23 cellular contexts compared by ENCODE assay signal in the genomic region with DNA sequence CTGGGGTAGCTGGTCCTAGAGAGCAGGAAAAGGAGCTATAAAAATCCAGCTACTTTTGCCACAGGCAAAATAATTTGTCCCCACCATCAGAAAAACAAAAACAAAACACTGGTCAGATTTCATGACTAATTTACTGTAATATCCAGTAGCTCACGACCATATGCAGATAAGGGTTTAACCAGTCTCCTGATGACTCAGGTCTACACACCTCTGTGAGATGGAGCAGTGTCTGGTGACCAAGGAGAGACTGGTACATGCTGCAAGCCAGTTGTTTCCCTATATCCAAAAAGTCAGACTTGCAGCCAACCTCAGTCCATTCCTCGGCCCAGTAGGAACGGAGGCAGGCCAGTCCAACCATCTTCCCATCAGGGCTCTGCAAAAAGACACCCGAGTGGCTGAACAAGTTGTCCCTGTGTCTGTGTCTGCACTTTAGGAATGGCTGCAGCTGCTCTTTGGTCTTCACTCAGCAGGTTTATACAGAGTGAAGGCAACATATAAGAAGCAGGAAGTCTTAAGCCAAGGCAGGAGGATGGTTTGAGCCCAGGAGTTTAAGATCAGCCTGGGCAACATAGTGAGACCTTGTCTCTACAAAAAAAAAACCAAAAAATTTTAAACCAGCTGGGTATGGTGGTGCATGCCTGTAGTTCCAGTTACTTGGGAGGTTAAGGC. TPM values are rescaled to one million over a fixed set of nuclear protein-coding genes. Genes with fewer than 3 reads are reported as not detected.
DNase-seq lines count a peak whose midpoint lies in the region; ATAC-seq and TF ChIP-seq lines count a peak whose summit lies in the region.
"Had no signal": no experiment of that assay in that cellular context is flagged by ENCODE, and none has a peak within 500 bp of the region (broad histone marks: within the 10 kb centered on the region; RNA-seq: fewer than 3 reads in every experiment).

No MANE protein-coding gene starts in this region.

- H3K27me3 ChIP-seq in brain microvascular endothelial cell (replicated peaks) (no peaks in the 10 kb centered on the region), trophoblast cell (ENCODE audit: insufficient read depth, low read length) (no peaks in the 10 kb centered on the region)
- H3K27me3 ChIP-seq: BLaER1, esophagus squamous epithelium had no signal

- H3K9me3 ChIP-seq in trophoblast cell (ENCODE audit: insufficient read depth, low read depth, low read length), result no peaks in the 10 kb centered on the region
- H3K9me3 ChIP-seq: esophagus squamous epithelium had no signal

- no peak overlapping the region for H3K27ac ChIP-seq in brain microvascular endothelial cell
- H3K27ac ChIP-seq in trophoblast cell (ENCODE audit: low read depth, low read length), result no peak overlapping the region
- H3K27ac ChIP-seq: 22Rv1, BLaER1, esophagus squamous epithelium had no signal

- H2BK120ac ChIP-seq in trophoblast cell (ENCODE audit: insufficient read depth, low read length, poor library complexity), result no peak overlapping the region

- H3K4me2 ChIP-seq in trophoblast cell (ENCODE audit: low read length), result no peak overlapping the region
- H3K4me2 ChIP-seq: BLaER1 had no signal

- no peak overlapping the region for H2AK5ac ChIP-seq in trophoblast cell (ENCODE audit: low read length)

- intact Hi-C loops in Right ventricle myocardium inferior (cut with DNase I), result no loop called here

- H3K79me2 ChIP-seq in trophoblast cell (ENCODE audit: control insufficient read depth, insufficient read depth, low read length, poor library complexity), result no peaks in the 10 kb centered on the region

- no peak overlapping the region for H3K23ac ChIP-seq in trophoblast cell (ENCODE audit: low read length)

- H3K79me1 ChIP-seq in trophoblast cell (ENCODE audit: low read length), result no peaks in the 10 kb centered on the region

- no peak overlapping the region for H3K4ac ChIP-seq in trophoblast cell (ENCODE audit: low read depth, low read length)

- H4K91ac ChIP-seq in trophoblast cell (ENCODE audit: low read depth, low read length), result no peak overlapping the region

- no peak overlapping the region for H2BK5ac ChIP-seq in trophoblast cell (ENCODE audit: low read depth, low read length, poor library complexity)

- H4K8ac ChIP-seq in trophoblast cell (ENCODE audit: low read depth, low read length), result no peak overlapping the region

- H2BK12ac ChIP-seq in trophoblast cell (ENCODE audit: low read length), result no peak overlapping the region

- no peak overlapping the region for H3K4me3 ChIP-seq in brain microvascular endothelial cell (ENCODE audit: low read depth, low read length)
- H3K4me3 ChIP-seq in trophoblast cell (ENCODE audit: low read depth, low read length), result no peak overlapping the region
- H3K4me3 ChIP-seq: BLaER1, esophagus squamous epithelium had no signal

- no peak overlapping the region for H4K12ac ChIP-seq in trophoblast cell (ENCODE audit: low read depth, low read length)

- WGBS in trophoblast cell (ENCODE audit: extremely low coverage, insufficient coverage, insufficient read length), result no CpG with 5 or more reads among the region's 4 CpGs

- in situ Hi-C loops in brain microvascular endothelial cell (cut with HindIII; ENCODE audit: low pct_ligation_motif_present, low sequenced_read_pairs), result loop anchor here (25.0 kb wide), 1 partner anchor 335 kb away; no protein-coding TSS in a partner anchor

- no peak for TF ChIP-seq CTCF in brain microvascular endothelial cell (IDR thresholded peaks at IDR 0.05; ENCODE audit: low read depth, low read length, missing control alignments)

- no peak overlapping the region for H2AFZ ChIP-seq in trophoblast cell (ENCODE audit: insufficient read depth, low read length, poor library complexity)

- peak; percentile 45 for DNase-seq in DMS53 (lab: John Stamatoyannopoulos, UW)
- DNase-seq in DMS53 treated with DMSO at 0.1 percent for 48 hours (lab: John Stamatoyannopoulos, UW; ENCODE audit: unreplicated experiment), result no peak
- peak; percentile 92 for DNase-seq in M059J (ENCODE audit: low read depth)
- DNase-seq in brain microvascular endothelial cell, result peak; percentile 20
- DNase-seq in trophoblast cell, result peak; percentile 61 to 71
- no peak for DNase-seq in stimulated activated CD4-positive, alpha-beta T cell treated with anti-CD3 and anti-CD28 coated beads, Interleukin-1b, Interleukin-23, amount 100 ng/mL, for 48 hours
- DNase-seq in AG20443 (ENCODE audit: low spot score), result no peak
- DNase-seq in Right ventricle myocardium inferior (ENCODE audit: missing footprints), result no peak
- DNase-seq: activated CD4-positive, alpha-beta T cell treated with anti-CD3 and anti-CD28 coated beads, Interleukin-2, amount 50 U/mL, for 4 hours; activated naive CD8-positive, alpha-beta T cell treated with anti-CD3 and anti-CD28 coated beads for 36 hours; activated T-cell treated with anti-CD3 and anti-CD28 coated beads, Interleukin-2, amount 50 U/mL, for 72 hours; DMS 273 treated with DMSO at 0.1 percent for 48 hours; esophagus squamous epithelium; head of caudate nucleus; MV-4-11; natural killer cell; NCI-H2081 treated with DMSO at 0.1 percent for 48 hours; small intestine; SW 1271 had no signal

- H3K36me3 ChIP-seq in brain microvascular endothelial cell (replicated peaks) (no peaks in the 10 kb centered on the region), trophoblast cell (ENCODE audit: control insufficient read depth in 1 of 2, insufficient read depth in 2 of 2, low read length in 2 of 2) (no peaks in the 10 kb centered on the region)
- H3K36me3 ChIP-seq: BLaER1, esophagus squamous epithelium had no signal

- no peak overlapping the region for H3K9ac ChIP-seq in trophoblast cell (ENCODE audit: low read length)
- H3K9ac ChIP-seq: BLaER1 had no signal

- peaks cover 0 to 2% of the 10 kb centered on the region in 2 experiments for H3K4me1 ChIP-seq in trophoblast cell (ENCODE audit: control insufficient read depth in 1 of 2, insufficient read depth in 2 of 2, low read length in 2 of 2)
- H3K4me1 ChIP-seq: BLaER1, esophagus squamous epithelium had no signal

- no peak overlapping the region for H3K14ac ChIP-seq in trophoblast cell (ENCODE audit: low read length)

- H3K18ac ChIP-seq in trophoblast cell (ENCODE audit: low read length), result no peak overlapping the region

- no peak for ATAC-seq in Right ventricle myocardium inferior
- ATAC-seq: natural killer cell had no signal

RNA-seq across cellular contexts. Expression of gene DNASE2B, which starts 29.4 kb away (rescaled TPM):
- not detected in 2 replicates for total RNA-seq in M059J (2014; rRNA removed; shearing (Covaris generic))
- polyA plus RNA-seq in trophoblast cell (2013), result 0.05 TPM in 1 of 2 replicates, not detected in the other
- total RNA-seq in Right ventricle myocardium inferior, result not detected
- total RNA-seq: activated naive CD8-positive, alpha-beta T cell treated with anti-CD3 and anti-CD28 coated beads for 36 hours; activated T-cell treated with anti-CD3 and anti-CD28 coated beads, Interleukin-2, amount 50 U/mL, for 72 hours; dermis microvascular lymphatic vessel endothelial cell; esophagus squamous epithelium; natural killer cell; posterior vena cava had no signal

RNA-seq across cellular contexts. Expression of gene RPF1, which starts 51.4 kb away (rescaled TPM):
- total RNA-seq in M059J (2014; rRNA removed; shearing (Covaris generic)), result 80.6 and 89.7 TPM in 2 replicates
- polyA plus RNA-seq in trophoblast cell (2013), result 43.8 and 44.8 TPM in 2 replicates
- 34.2 TPM for total RNA-seq in Right ventricle myocardium inferior

Comparison
In these comparisons a context has a peak if more than half of its experiments do, and no peak if none do; other contexts are left out.
1. DNase-seq: peak in DMS53 (single experiment), M059J (single experiment), brain microvascular endothelial cell (single experiment) and trophoblast cell (2 of 2); none in DMS53 treated with DMSO at 0.1 percent for 48 hours (single experiment), stimulated activated CD4-positive, alpha-beta T cell treated with anti-CD3 and anti-CD28 coated beads, Interleukin-1b, Interleukin-23, amount 100 ng/mL, for 48 hours (single experiment), AG20443 (single experiment) and Right ventricle myocardium inferior (single experiment).